ENCODE assay signal across 23 cellular contexts in genomic region chr9:6833518-6834192, GRCh38.
DNase-seq lines count a peak whose midpoint lies in the region; ATAC-seq, FAIRE-seq and TF ChIP-seq lines count a peak whose summit lies in the region.
"Had no signal": no experiment of that assay in that cellular context is flagged by ENCODE, and none has a peak within 500 bp of the region (broad histone marks: within the 10 kb centered on the region; RNA-seq: fewer than 3 reads in every experiment).

No MANE protein-coding gene starts in this region.

- peak; percentile 42 for DNase-seq in EL
- peak; percentile 7 for DNase-seq in MV-4-11 (lab: John Stamatoyannopoulos, UW)
- DNase-seq in bronchial epithelial cell (ENCODE audit: low read depth): peak; percentile 31
- DNase-seq in foreskin keratinocyte: peak; percentile 12 to 68
- DNase-seq in AG08395 (ENCODE audit: low spot score): no peak
- no peak for DNase-seq in cerebellar nuclear complex (lab: John Stamatoyannopoulos, UW)
- DNase-seq: activated CD8-positive, alpha-beta memory T cell treated with anti-CD3 and anti-CD28 coated beads for 24 hours; activated naive CD8-positive, alpha-beta T cell treated with anti-CD3 and anti-CD28 coated beads for 36 hours; CD4-positive, alpha-beta memory T cell; DMS53; hypothalamus; KG1; NCI-H1436; NCI-H2171 treated with DMSO at 0.1 percent for 48 hours; NCI-H82; stimulated activated naive B cell treated with anti-CD40 and anti-IgM and Interleukin-4, amounts not matched to agents 10 μg/mL and 1 μg/mL and 100 μg/mL, for 72 hours had no signal

- no peaks in the 10 kb centered on the region for H3K27me3 ChIP-seq in bronchial epithelial cell (ENCODE audit: control insufficient read depth, insufficient read depth, low read length)
- no peaks in the 10 kb centered on the region for H3K27me3 ChIP-seq in foreskin keratinocyte
- H3K27me3 ChIP-seq: breast epithelium, esophagus muscularis mucosa, right atrium auricular region had no signal

- H3K4me3 ChIP-seq in bronchial epithelial cell (ENCODE audit: low read depth, low read length): no peak overlapping the region
- H3K4me3 ChIP-seq: breast epithelium, esophagus muscularis mucosa, lung, right atrium auricular region had no signal

- no peaks in the 10 kb centered on the region for H3K4me1 ChIP-seq in foreskin keratinocyte
- H3K4me1 ChIP-seq: breast epithelium, esophagus muscularis mucosa had no signal

- peaks cover 4% of the 10 kb centered on the region for H3K36me3 ChIP-seq in bronchial epithelial cell (ENCODE audit: control insufficient read depth, insufficient read depth, low read length)

- no peak for FAIRE-seq in bronchial epithelial cell (lab: Jason Lieb, UNC)
- FAIRE-seq: keratinocyte had no signal

- ATAC-seq in foreskin keratinocyte (peak; percentile 24), GM18907 (IDR thresholded peaks at IDR 0.05; ENCODE audit: unreplicated experiment) (no peak), HG02642 (IDR thresholded peaks at IDR 0.05; ENCODE audit: poor library complexity, unreplicated experiment) (no peak)
- ATAC-seq: stimulated activated naive B cell treated with anti-CD40 and anti-IgM and Interleukin-4, amounts not matched to agents 10 μg/mL and 1 μg/mL and 100 μg/mL, for 72 hours had no signal

- no peak overlapping the region for H3K27ac ChIP-seq in foreskin keratinocyte
- H3K27ac ChIP-seq: breast epithelium, esophagus muscularis mucosa, right atrium auricular region had no signal

- TF ChIP-seq CTCF in bronchial epithelial cell (IDR thresholded peaks at IDR 0.05; ENCODE audit: insufficient read depth, low read length, severe bottlenecking) (no peak), foreskin keratinocyte (conservative IDR thresholded peaks at IDR 0.05) (no peak)

Comparison
In these comparisons a context has a peak if more than half of its experiments do, and no peak if none do; other contexts are left out.
1. DNase-seq: peak in EL (single experiment), MV-4-11 (single experiment), bronchial epithelial cell (single experiment) and foreskin keratinocyte (2 of 2); none in AG08395 (single experiment) and cerebellar nuclear complex (0 of 2).